ENCODE assay signal across 8 cellular contexts in genomic region chr17:50209472-50210248, GRCh38. TPM values are rescaled to one million over a fixed set of nuclear protein-coding genes. Genes with fewer than 3 reads are reported as not detected.
A peak's percentile ranks its signal among the peaks of the same experiment; 100 is the strongest.
DNase-seq lines count a peak whose midpoint lies in the region; ATAC-seq and TF ChIP-seq lines count a peak whose summit lies in the region.

No MANE protein-coding gene starts in this region.

- H3K4me3 Mint-ChIP-seq in nephron: peak overlapping the region; percentile 51 to 75 (median 62)

- WGBS in esophagus squamous epithelium, 2 donors: 36 to 45% methylated on average over 7 to 8 of the region's 16 CpGs

- H3K9me3 Mint-ChIP-seq in nephron: no peaks in the 10 kb centered on the region

- no peaks in the 10 kb centered on the region for H3K9me3 ChIP-seq in esophagus squamous epithelium

- H3K4me1 ChIP-seq in esophagus squamous epithelium: peaks cover 15 to 74% (median 33%) of the 10 kb centered on the region in 3 donors

- H3K27me3 ChIP-seq in esophagus squamous epithelium: peaks cover 0 to 61% (median 0%) of the 10 kb centered on the region in 4 donors

- H3K27me3 Mint-ChIP-seq in nephron (ENCODE audit: low read depth): peaks cover 23% of the 10 kb centered on the region

- peak overlapping the region; percentile 98 to 100 (median 99) for H3K27ac Mint-ChIP-seq in nephron

- TF ChIP-seq POLR2A in esophagus squamous epithelium (IDR thresholded peaks at IDR 0.05): peak in 2 of 4 donors; percentile 17 to 28

- H3K36me3 Mint-ChIP-seq in nephron (ENCODE audit: low read depth): no peaks in the 10 kb centered on the region

- H3K27ac ChIP-seq in esophagus squamous epithelium: peak overlapping the region; percentile 52 to 89 (median 87)

- TF ChIP-seq CTCF in AG09309 (IDR thresholded peaks at IDR 0.05; ENCODE audit: control insufficient read depth, insufficient read depth, low read depth, low read length, missing control alignments) (no peak), esophagus squamous epithelium (IDR thresholded peaks at IDR 0.05) (no peak), nephron (IDR thresholded peaks at IDR 0.05; ENCODE audit: unreplicated experiment in 3 of 3) (no peak)

- H3K4me3 ChIP-seq in AG09309 (ENCODE audit: control insufficient read depth, low read depth, low read length): peak overlapping the region; percentile 31
- H3K4me3 ChIP-seq in esophagus squamous epithelium: no peak overlapping the region

- ATAC-seq in GM21447 (IDR thresholded peaks at IDR 0.05; ENCODE audit: unreplicated experiment): no peak

- H3K36me3 ChIP-seq in esophagus squamous epithelium: no peaks in the 10 kb centered on the region

- peaks cover 96% of the 10 kb centered on the region for H3K4me1 Mint-ChIP-seq in nephron

- intact Hi-C loops in esophagus squamous epithelium (cut with DNase I): no loop called here

- peak; percentile 100 for DNase-seq in AG09309 (ENCODE audit: low read depth)
- peak; percentile 37 for DNase-seq in NCI-H69 (lab: John Stamatoyannopoulos, UW)
- DNase-seq in esophagus squamous epithelium (lab: John Stamatoyannopoulos, UW): no peak
- DNase-seq in NCI-H748 (lab: John Stamatoyannopoulos, UW; ENCODE audit: unreplicated experiment): no peak
- DNase-seq in OCI-M1 (lab: John Stamatoyannopoulos, UW): no peak
- DNase-seq in DMS79 (lab: John Stamatoyannopoulos, UW): no peak

RNA-seq across cellular contexts. Expression of gene COL1A1, which starts 8.2 kb away (rescaled TPM):
- 10 to 100 TPM; 12.4 to 20.8 (median 19.7) TPM for total RNA-seq in esophagus squamous epithelium

RNA-seq across cellular contexts. Expression of gene SGCA, which starts 43.9 kb away (rescaled TPM):
- 10 to 100 TPM in 1 of 4 donors, 1 to 10 TPM in 3; 1.9 to 15.1 (median 6.9) TPM for total RNA-seq in esophagus squamous epithelium

RNA-seq across cellular contexts. Expression of gene PPP1R9B, which starts 59.2 kb away (rescaled TPM):
- total RNA-seq in esophagus squamous epithelium: 10 to 100 TPM; 24.9 to 35.9 (median 28.2) TPM

Comparison
In these comparisons a context has a peak if more than half of its experiments do, and no peak if none do; other contexts are left out.
1. DNase-seq: peak in AG09309 (single experiment) and NCI-H69 (single experiment); none in esophagus squamous epithelium (single experiment), NCI-H748 (single experiment), OCI-M1 (single experiment) and DMS79 (single experiment).